8 cellular contexts compared by ENCODE assay signal in genomic region chr12:59149995-59150642, GRCh38.
DNase-seq lines count a peak whose midpoint lies in the region; ATAC-seq and TF ChIP-seq lines count a peak whose summit lies in the region.

No MANE protein-coding gene starts in this region.

- H3F3A ChIP-seq in OCI-LY1 (ENCODE audit: insufficient read depth, low read length) = no peaks in the 10 kb centered on the region

- H3K27ac ChIP-seq in H9 (ENCODE audit: insufficient read length, low read depth, low read length) = no peak overlapping the region
- no peak overlapping the region for H3K27ac ChIP-seq in Karpas-422 (ENCODE audit: low read length)
- H3K27ac ChIP-seq in OCI-LY1 (ENCODE audit: low read depth, low read length, poor library complexity, severe bottlenecking) = no peak overlapping the region
- H3K27ac ChIP-seq in left lung = no peak overlapping the region
- H3K27ac ChIP-seq in uterus = no peak overlapping the region

- H4K20me1 ChIP-seq in H9 (ENCODE audit: control insufficient read depth, insufficient read depth, insufficient read length) = no peaks in the 10 kb centered on the region
- H4K20me1 ChIP-seq in Karpas-422 (ENCODE audit: insufficient read depth, low read depth, low read length) = no peaks in the 10 kb centered on the region
- no peaks in the 10 kb centered on the region for H4K20me1 ChIP-seq in OCI-LY1 (ENCODE audit: insufficient read depth, low read length)

- no peak overlapping the region for H4K8ac ChIP-seq in H9 (replicated peaks; ENCODE audit: insufficient read length, low read depth, low read length)

- peaks cover 3% of the 10 kb centered on the region for H3K9me3 Mint-ChIP-seq in activated naive CD8-positive, alpha-beta T cell treated with anti-CD3 and anti-CD28 coated beads, Interleukin-2, amount 10 ng/mL, durations not matched to agents 7 days and 5 days
- H3K9me3 Mint-ChIP-seq in activated naive CD8-positive, alpha-beta T cell treated with anti-CD3 and anti-CD28 coated beads, Interleukin-2, amount 50 U/mL, for 24 hours = peaks cover 12% of the 10 kb centered on the region
- peaks cover 6 to 7% of the 10 kb centered on the region in 2 experiments; a peak in 4 of 5 replicates for H3K9me3 Mint-ChIP-seq in H9

- no peaks in the 10 kb centered on the region for H3K23me2 ChIP-seq in H9 (ENCODE audit: insufficient read length, low read depth, low read length, poor library complexity, severe bottlenecking)

- no peaks in the 10 kb centered on the region for H3K27me3 Mint-ChIP-seq in activated naive CD8-positive, alpha-beta T cell treated with anti-CD3 and anti-CD28 coated beads, Interleukin-2, amount 10 ng/mL, durations not matched to agents 7 days and 5 days
- no peaks in the 10 kb centered on the region for H3K27me3 Mint-ChIP-seq in activated naive CD8-positive, alpha-beta T cell treated with anti-CD3 and anti-CD28 coated beads, Interleukin-2, amount 50 U/mL, for 24 hours
- H3K27me3 Mint-ChIP-seq in H9 (ENCODE audit: low read depth) = no peaks in the 10 kb centered on the region

- no peak overlapping the region for H3K27ac Mint-ChIP-seq in activated naive CD8-positive, alpha-beta T cell treated with anti-CD3 and anti-CD28 coated beads, Interleukin-2, amount 10 ng/mL, durations not matched to agents 7 days and 5 days
- H3K27ac Mint-ChIP-seq in activated naive CD8-positive, alpha-beta T cell treated with anti-CD3 and anti-CD28 coated beads, Interleukin-2, amount 50 U/mL, for 24 hours = no peak overlapping the region
- H3K27ac Mint-ChIP-seq in H9 = no peak overlapping the region

- no peak overlapping the region for H2BK12ac ChIP-seq in H9 (ENCODE audit: insufficient read length, low read depth, low read length)

- H3K4me2 ChIP-seq in H9 (ENCODE audit: insufficient read depth, insufficient read length, low read length) = no peak overlapping the region
- no peak overlapping the region for H3K4me2 ChIP-seq in Karpas-422 (ENCODE audit: low read depth, low read length, poor library complexity, severe bottlenecking)
- no peak overlapping the region for H3K4me2 ChIP-seq in OCI-LY1 (ENCODE audit: low read length)

- H2BK20ac ChIP-seq in H9 (ENCODE audit: low read depth, low read length, poor library complexity, severe bottlenecking) = no peak overlapping the region

- H3K79me2 ChIP-seq in H9 (ENCODE audit: insufficient read depth, low read length) (no peaks in the 10 kb centered on the region), Karpas-422 (ENCODE audit: low read length) (no peaks in the 10 kb centered on the region), OCI-LY1 (ENCODE audit: insufficient read depth, low read length) (no peaks in the 10 kb centered on the region)

- no peaks in the 10 kb centered on the region for H3K4me1 Mint-ChIP-seq in activated naive CD8-positive, alpha-beta T cell treated with anti-CD3 and anti-CD28 coated beads, Interleukin-2, amount 10 ng/mL, durations not matched to agents 7 days and 5 days
- H3K4me1 Mint-ChIP-seq in activated naive CD8-positive, alpha-beta T cell treated with anti-CD3 and anti-CD28 coated beads, Interleukin-2, amount 50 U/mL, for 24 hours = no peaks in the 10 kb centered on the region
- peaks cover 0 to 5% of the 10 kb centered on the region in 2 experiments; a peak in 2 of 4 replicates for H3K4me1 Mint-ChIP-seq in H9

- H2AK5ac ChIP-seq in H9 (ENCODE audit: insufficient read length, low read length) = no peak overlapping the region

- no CpG with 5 or more reads among the region's 2 CpGs for WGBS in H9 (ENCODE audit: extremely low coverage, insufficient read length, low lambda C conversion rate)

- no peak overlapping the region for H4K91ac ChIP-seq in H9 (ENCODE audit: insufficient read length, low read depth, low read length)

- H3K23ac ChIP-seq in H9 (ENCODE audit: insufficient read length, low read depth, low read length) = no peak overlapping the region

- H3K9ac ChIP-seq in H9 (ENCODE audit: extremely low read depth, insufficient read length, low read length) = no peak overlapping the region
- no peak overlapping the region for H3K9ac ChIP-seq in Karpas-422 (ENCODE audit: low read length)
- H3K9ac ChIP-seq in OCI-LY1 (ENCODE audit: low read length) = no peak overlapping the region

- H2BK5ac ChIP-seq in H9 (ENCODE audit: insufficient read length, low read length) = no peak overlapping the region

- no peak overlapping the region for H3K18ac ChIP-seq in H9 (ENCODE audit: insufficient read length, low read depth, low read length)

- H3K9me2 ChIP-seq in Karpas-422 (replicated peaks; ENCODE audit: insufficient read depth, low read length) (no peaks in the 10 kb centered on the region), OCI-LY1 (ENCODE audit: low read depth, low read length) (no peaks in the 10 kb centered on the region)

- ATAC-seq in activated naive CD8-positive, alpha-beta T cell treated with anti-CD3 and anti-CD28 coated beads, Interleukin-2, amount 10 ng/mL, durations not matched to agents 7 days and 5 days (ENCODE audit: low read depth) = peak; percentile 88
- ATAC-seq in activated naive CD8-positive, alpha-beta T cell treated with anti-CD3 and anti-CD28 coated beads, Interleukin-2, amount 50 U/mL, for 24 hours = no peak
- peak; percentile 99 for ATAC-seq in left lung

- no peak overlapping the region for H3K4me3 Mint-ChIP-seq in activated naive CD8-positive, alpha-beta T cell treated with anti-CD3 and anti-CD28 coated beads, Interleukin-2, amount 10 ng/mL, durations not matched to agents 7 days and 5 days
- no peak overlapping the region for H3K4me3 Mint-ChIP-seq in activated naive CD8-positive, alpha-beta T cell treated with anti-CD3 and anti-CD28 coated beads, Interleukin-2, amount 50 U/mL, for 24 hours
- no peak overlapping the region for H3K4me3 Mint-ChIP-seq in H9

- intact Hi-C loops in left lung (cut with DNase I) (loop anchor here in 1 of 2 donors (5.0 kb wide), 1 partner anchor 38 kb away; no protein-coding TSS in a partner anchor), uterus (cut with DNase I; ENCODE audit: low total_unique reads) (no loop called here)

- H3T11ph ChIP-seq in H9 (ENCODE audit: low read length) = no peak overlapping the region

- no peak overlapping the region for H3K4ac ChIP-seq in H9 (ENCODE audit: low read depth, low read length)

- no peaks in the 10 kb centered on the region for H3K27me3 ChIP-seq in H9 (ENCODE audit: insufficient read depth, low read length)
- H3K27me3 ChIP-seq in Karpas-422 (ENCODE audit: low read length) = no peaks in the 10 kb centered on the region
- no peaks in the 10 kb centered on the region for H3K27me3 ChIP-seq in OCI-LY1 (ENCODE audit: insufficient read depth, low read length)
- H3K27me3 ChIP-seq in left lung = no peaks in the 10 kb centered on the region
- peaks cover 0 to 3% of the 10 kb centered on the region in 2 donors for H3K27me3 ChIP-seq in uterus

- POLR2A ChIA-PET in activated naive CD8-positive, alpha-beta T cell treated with anti-CD3 and anti-CD28 coated beads, Interleukin-2, amount 10 ng/mL, durations not matched to agents 7 days and 5 days (lab: Charles Lee) = no interaction called here

- no peak overlapping the region for H4K5ac ChIP-seq in H9 (ENCODE audit: insufficient read length, low read depth, low read length)

- no peak overlapping the region for H3K14ac ChIP-seq in H9 (ENCODE audit: insufficient read depth, low read length)

- no peaks in the 10 kb centered on the region for H3K36me3 Mint-ChIP-seq in activated naive CD8-positive, alpha-beta T cell treated with anti-CD3 and anti-CD28 coated beads, Interleukin-2, amount 10 ng/mL, durations not matched to agents 7 days and 5 days
- no peaks in the 10 kb centered on the region for H3K36me3 Mint-ChIP-seq in activated naive CD8-positive, alpha-beta T cell treated with anti-CD3 and anti-CD28 coated beads, Interleukin-2, amount 50 U/mL, for 24 hours (ENCODE audit: low read depth)
- H3K36me3 Mint-ChIP-seq in H9 (ENCODE audit: insufficient read depth in 1 of 3, low read depth in 3 of 3) = no peaks in the 10 kb centered on the region

- H3K4me3 ChIP-seq in Karpas-422 (ENCODE audit: low read length) (no peak overlapping the region), OCI-LY1 (ENCODE audit: low read depth, low read length, poor library complexity, severe bottlenecking) (no peak overlapping the region), left lung (no peak overlapping the region), uterus (no peak overlapping the region)

- H3K9me3 ChIP-seq in H9 (ENCODE audit: control insufficient read depth, low read depth, low read length) = no peaks in the 10 kb centered on the region
- no peaks in the 10 kb centered on the region for H3K9me3 ChIP-seq in Karpas-422 (ENCODE audit: low read length)
- no peaks in the 10 kb centered on the region for H3K9me3 ChIP-seq in OCI-LY1 (ENCODE audit: low read length)
- no peaks in the 10 kb centered on the region for H3K9me3 ChIP-seq in left lung
- no peaks in the 10 kb centered on the region for H3K9me3 ChIP-seq in uterus

- no peaks in the 10 kb centered on the region for H3K36me3 ChIP-seq in Karpas-422 (ENCODE audit: insufficient read depth, low read length)
- no peaks in the 10 kb centered on the region for H3K36me3 ChIP-seq in OCI-LY1 (ENCODE audit: insufficient read depth, low read length)
- no peaks in the 10 kb centered on the region for H3K36me3 ChIP-seq in left lung
- no peaks in the 10 kb centered on the region for H3K36me3 ChIP-seq in uterus

- no peaks in the 10 kb centered on the region for H3K4me1 ChIP-seq in H9 (ENCODE audit: insufficient read depth, low read length)
- H3K4me1 ChIP-seq in Karpas-422 (ENCODE audit: low read length) = no peaks in the 10 kb centered on the region
- no peaks in the 10 kb centered on the region for H3K4me1 ChIP-seq in OCI-LY1 (ENCODE audit: insufficient read depth, low read length, severe bottlenecking)
- no peaks in the 10 kb centered on the region for H3K4me1 ChIP-seq in left lung
- H3K4me1 ChIP-seq in uterus = no peaks in the 10 kb centered on the region

- DNase-seq in activated naive CD8-positive, alpha-beta T cell treated with anti-CD3 and anti-CD28 coated beads, Interleukin-2, amount 10 ng/mL, durations not matched to agents 7 days and 5 days = no peak
- DNase-seq in activated naive CD8-positive, alpha-beta T cell treated with anti-CD3 and anti-CD28 coated beads, Interleukin-2, amount 50 U/mL, for 24 hours = no peak
- DNase-seq in H9 (no peak), Karpas-422 (peak; percentile 89), left lung (no peak), uterus (peak in 1 of 2 donors; percentile 20)
- peak; percentile 2 for DNase-seq in central memory CD4-positive, alpha-beta T cell

- H2BK120ac ChIP-seq in H9 (ENCODE audit: low read depth, low read length, poor library complexity, severe bottlenecking) = no peak overlapping the region

- H3K79me1 ChIP-seq in H9 (ENCODE audit: insufficient read depth, low read depth, low read length, poor library complexity, severe bottlenecking) = no peaks in the 10 kb centered on the region

- no peak overlapping the region for H2BK15ac ChIP-seq in H9 (ENCODE audit: low read depth, low read length)

- H3K56ac ChIP-seq in H9 (ENCODE audit: insufficient read length, low read depth, low read length) = no peak overlapping the region

- peak; percentile 100 for TF ChIP-seq CTCF in H9 (conservative IDR thresholded peaks at IDR 0.05)
- peak; percentile 99 for TF ChIP-seq CTCF in OCI-LY1 (IDR thresholded peaks at IDR 0.05; ENCODE audit: low read length)
- TF ChIP-seq CTCF in left lung (IDR thresholded peaks at IDR 0.05) = peak; percentile 61 to 94
- TF ChIP-seq CTCF in uterus (IDR thresholded peaks at IDR 0.05) = peak; percentile 85 to 98 (median 94)

- H2AFZ ChIP-seq in H9 (ENCODE audit: low read length) = no peak overlapping the region
- no peak overlapping the region for H2AFZ ChIP-seq in Karpas-422 (ENCODE audit: low read length)
- no peak overlapping the region for H2AFZ ChIP-seq in OCI-LY1 (ENCODE audit: low read length)

- no peak for TF ChIP-seq POLR2A in uterus (IDR thresholded peaks at IDR 0.05)

Comparison
In these comparisons a context has a peak if more than half of its experiments do, and no peak if none do; other contexts are left out.
1. DNase-seq: peak in Karpas-422 (single experiment) and central memory CD4-positive, alpha-beta T cell (single experiment); none in activated naive CD8-positive, alpha-beta T cell treated with anti-CD3 and anti-CD28 coated beads, Interleukin-2, amount 10 ng/mL, durations not matched to agents 7 days and 5 days (single experiment), activated naive CD8-positive, alpha-beta T cell treated with anti-CD3 and anti-CD28 coated beads, Interleukin-2, amount 50 U/mL, for 24 hours (single experiment), H9 (single experiment) and left lung (0 of 2).
2. Peak in every context shown above with its lines, with median percentiles within 50 percentile points of each other: CTCF ChIP-seq.